ENCODE assay signal across 2 cellular contexts in genomic region chr7:151762501-151763245, GRCh38.
TF ChIP-seq lines count a peak whose summit lies in the region.

No MANE protein-coding gene starts in this region.

TF ChIP-seq in WTC11, 78 proteins besides CTCF, POLR2A, EP300 and RAD21 (continued from another document):
- no peak for TF ChIP-seq ZNF512 (CRISPR knock-in tag; IDR thresholded peaks at IDR 0.05; ENCODE audit: borderline replicate concordance)

TF ChIP-seq in H1, 55 proteins besides CTCF, POLR2A, EP300 and RAD21 (continued from another document):
- no peak for TF ChIP-seq CHD7 (IDR thresholded peaks at IDR 0.05; ENCODE audit: insufficient replicate concordance, low read length)
- peak; percentile 41; the same call in 1 of the 2 replicates for TF ChIP-seq E2F6 (IDR thresholded peaks at IDR 0.05)
- no peak for TF ChIP-seq JUN (IDR thresholded peaks at IDR 0.05; ENCODE audit: low read depth, low read length)
